In the genomic region with DNA sequence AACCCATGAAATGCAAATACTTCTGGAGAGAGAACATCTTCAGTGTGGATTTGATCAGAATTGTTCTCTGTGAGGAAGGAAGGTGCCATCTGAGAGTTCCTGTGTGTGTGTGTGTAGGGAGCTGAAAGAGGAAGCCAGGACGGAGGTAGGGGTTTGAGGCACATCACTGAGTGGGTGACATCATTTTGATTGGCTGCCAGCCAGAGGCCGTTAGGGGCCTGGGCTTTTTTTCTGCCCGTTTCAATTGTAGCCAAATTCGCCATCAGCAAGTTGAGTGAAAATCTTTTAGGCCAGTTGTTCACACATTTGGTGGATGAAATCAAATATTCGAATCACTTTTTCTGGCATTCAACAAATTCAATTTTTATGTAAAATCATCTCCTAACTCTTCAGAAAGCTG, we compare ENCODE assay signal across 1 cellular context.
TF ChIP-seq lines count a peak whose summit lies in the region.

No MANE protein-coding gene starts in this region.

TF ChIP-seq in GM12878, 131 proteins besides CTCF, POLR2A, EP300 and RAD21 (continued from another document):
- TF ChIP-seq, protein P1, sequence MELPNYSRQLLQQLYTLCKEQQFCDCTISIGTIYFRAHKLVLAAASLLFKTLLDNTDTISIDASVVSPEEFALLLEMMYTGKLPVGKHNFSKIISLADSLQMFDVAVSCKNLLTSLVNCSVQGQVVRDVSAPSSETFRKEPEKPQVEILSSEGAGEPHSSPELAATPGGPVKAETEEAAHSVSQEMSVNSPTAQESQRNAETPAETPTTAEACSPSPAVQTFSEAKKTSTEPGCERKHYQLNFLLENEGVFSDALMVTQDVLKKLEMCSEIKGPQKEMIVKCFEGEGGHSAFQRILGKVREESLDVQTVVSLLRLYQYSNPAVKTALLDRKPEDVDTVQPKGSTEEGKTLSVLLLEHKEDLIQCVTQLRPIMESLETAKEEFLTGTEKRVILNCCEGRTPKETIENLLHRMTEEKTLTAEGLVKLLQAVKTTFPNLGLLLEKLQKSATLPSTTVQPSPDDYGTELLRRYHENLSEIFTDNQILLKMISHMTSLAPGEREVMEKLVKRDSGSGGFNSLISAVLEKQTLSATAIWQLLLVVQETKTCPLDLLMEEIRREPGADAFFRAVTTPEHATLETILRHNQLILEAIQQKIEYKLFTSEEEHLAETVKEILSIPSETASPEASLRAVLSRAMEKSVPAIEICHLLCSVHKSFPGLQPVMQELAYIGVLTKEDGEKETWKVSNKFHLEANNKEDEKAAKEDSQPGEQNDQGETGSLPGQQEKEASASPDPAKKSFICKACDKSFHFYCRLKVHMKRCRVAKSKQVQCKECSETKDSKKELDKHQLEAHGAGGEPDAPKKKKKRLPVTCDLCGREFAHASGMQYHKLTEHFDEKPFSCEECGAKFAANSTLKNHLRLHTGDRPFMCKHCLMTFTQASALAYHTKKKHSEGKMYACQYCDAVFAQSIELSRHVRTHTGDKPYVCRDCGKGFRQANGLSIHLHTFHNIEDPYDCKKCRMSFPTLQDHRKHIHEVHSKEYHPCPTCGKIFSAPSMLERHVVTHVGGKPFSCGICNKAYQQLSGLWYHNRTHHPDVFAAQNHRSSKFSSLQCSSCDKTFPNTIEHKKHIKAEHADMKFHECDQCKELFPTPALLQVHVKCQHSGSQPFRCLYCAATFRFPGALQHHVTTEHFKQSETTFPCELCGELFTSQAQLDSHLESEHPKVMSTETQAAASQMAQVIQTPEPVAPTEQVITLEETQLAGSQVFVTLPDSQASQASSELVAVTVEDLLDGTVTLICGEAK (IDR thresholded peaks at IDR 0.05; ENCODE audit: borderline replicate concordance), result no peak
- peak; percentile 72 for TF ChIP-seq EED (IDR thresholded peaks at IDR 0.05; ENCODE audit: low read depth)
- no peak for TF ChIP-seq NRF1 (conservative IDR thresholded peaks at IDR 0.05; ENCODE audit: low read depth, low read length)
- peak; percentile 58; the same call in 1 of the 2 replicates for TF ChIP-seq CREB1 (IDR thresholded peaks at IDR 0.05; ENCODE audit: low read depth)
- TF ChIP-seq, protein P2, sequence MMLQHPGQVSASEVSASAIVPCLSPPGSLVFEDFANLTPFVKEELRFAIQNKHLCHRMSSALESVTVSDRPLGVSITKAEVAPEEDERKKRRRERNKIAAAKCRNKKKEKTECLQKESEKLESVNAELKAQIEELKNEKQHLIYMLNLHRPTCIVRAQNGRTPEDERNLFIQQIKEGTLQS (IDR thresholded peaks at IDR 0.05; ENCODE audit: borderline replicate concordance, extremely low read depth, low read depth, low read length), result no peak
- no peak for TF ChIP-seq RBBP5 (conservative IDR thresholded peaks at IDR 0.05)
- TF ChIP-seq BCL11A (IDR thresholded peaks at IDR 0.05; ENCODE audit: low read depth, low read length), result 0 out of 2 replicates have a peak, but pooled peaks have one; percentile 12
- 0 out of 4 replicates have a peak, but pooled peaks of 1 of the 2 experiments have one; percentile 49 for TF ChIP-seq IKZF2 (IDR thresholded peaks at IDR 0.05)
- no peak for TF ChIP-seq PAX8 (IDR thresholded peaks at IDR 0.05)
- TF ChIP-seq, protein P3, sequence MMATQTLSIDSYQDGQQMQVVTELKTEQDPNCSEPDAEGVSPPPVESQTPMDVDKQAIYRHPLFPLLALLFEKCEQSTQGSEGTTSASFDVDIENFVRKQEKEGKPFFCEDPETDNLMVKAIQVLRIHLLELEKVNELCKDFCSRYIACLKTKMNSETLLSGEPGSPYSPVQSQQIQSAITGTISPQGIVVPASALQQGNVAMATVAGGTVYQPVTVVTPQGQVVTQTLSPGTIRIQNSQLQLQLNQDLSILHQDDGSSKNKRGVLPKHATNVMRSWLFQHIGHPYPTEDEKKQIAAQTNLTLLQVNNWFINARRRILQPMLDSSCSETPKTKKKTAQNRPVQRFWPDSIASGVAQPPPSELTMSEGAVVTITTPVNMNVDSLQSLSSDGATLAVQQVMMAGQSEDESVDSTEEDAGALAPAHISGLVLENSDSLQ (IDR thresholded peaks at IDR 0.05), result 0 out of 2 replicates have a peak, but pooled peaks have one; percentile 37
- TF ChIP-seq ZNF24 (IDR thresholded peaks at IDR 0.05), result no peak
- TF ChIP-seq NR2C1 (IDR thresholded peaks at IDR 0.05), result no peak
- no peak for TF ChIP-seq IRF4 (IDR thresholded peaks at IDR 0.05; ENCODE audit: low read depth, low read length)
- TF ChIP-seq, protein P4, sequence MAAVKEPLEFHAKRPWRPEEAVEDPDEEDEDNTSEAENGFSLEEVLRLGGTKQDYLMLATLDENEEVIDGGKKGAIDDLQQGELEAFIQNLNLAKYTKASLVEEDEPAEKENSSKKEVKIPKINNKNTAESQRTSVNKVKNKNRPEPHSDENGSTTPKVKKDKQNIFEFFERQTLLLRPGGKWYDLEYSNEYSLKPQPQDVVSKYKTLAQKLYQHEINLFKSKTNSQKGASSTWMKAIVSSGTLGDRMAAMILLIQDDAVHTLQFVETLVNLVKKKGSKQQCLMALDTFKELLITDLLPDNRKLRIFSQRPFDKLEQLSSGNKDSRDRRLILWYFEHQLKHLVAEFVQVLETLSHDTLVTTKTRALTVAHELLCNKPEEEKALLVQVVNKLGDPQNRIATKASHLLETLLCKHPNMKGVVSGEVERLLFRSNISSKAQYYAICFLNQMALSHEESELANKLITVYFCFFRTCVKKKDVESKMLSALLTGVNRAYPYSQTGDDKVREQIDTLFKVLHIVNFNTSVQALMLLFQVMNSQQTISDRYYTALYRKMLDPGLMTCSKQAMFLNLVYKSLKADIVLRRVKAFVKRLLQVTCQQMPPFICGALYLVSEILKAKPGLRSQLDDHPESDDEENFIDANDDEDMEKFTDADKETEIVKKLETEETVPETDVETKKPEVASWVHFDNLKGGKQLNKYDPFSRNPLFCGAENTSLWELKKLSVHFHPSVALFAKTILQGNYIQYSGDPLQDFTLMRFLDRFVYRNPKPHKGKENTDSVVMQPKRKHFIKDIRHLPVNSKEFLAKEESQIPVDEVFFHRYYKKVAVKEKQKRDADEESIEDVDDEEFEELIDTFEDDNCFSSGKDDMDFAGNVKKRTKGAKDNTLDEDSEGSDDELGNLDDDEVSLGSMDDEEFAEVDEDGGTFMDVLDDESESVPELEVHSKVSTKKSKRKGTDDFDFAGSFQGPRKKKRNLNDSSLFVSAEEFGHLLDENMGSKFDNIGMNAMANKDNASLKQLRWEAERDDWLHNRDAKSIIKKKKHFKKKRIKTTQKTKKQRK (IDR thresholded peaks at IDR 0.05; ENCODE audit: low read depth, low read length), result no peak
- TF ChIP-seq ETV6 (conservative IDR thresholded peaks at IDR 0.05 in 1 of 2, IDR thresholded peaks at IDR 0.05 in 1 of 2; ENCODE audit: borderline replicate concordance in 1 of 2, low read depth in 1 of 2), result peak in 1 of 2 experiments; percentile 86; a peak in 2 of 4 replicates
- no peak for TF ChIP-seq POU2F2 (IDR thresholded peaks at IDR 0.05; ENCODE audit: borderline replicate concordance, low read depth, low read length)
- TF ChIP-seq, protein P5, sequence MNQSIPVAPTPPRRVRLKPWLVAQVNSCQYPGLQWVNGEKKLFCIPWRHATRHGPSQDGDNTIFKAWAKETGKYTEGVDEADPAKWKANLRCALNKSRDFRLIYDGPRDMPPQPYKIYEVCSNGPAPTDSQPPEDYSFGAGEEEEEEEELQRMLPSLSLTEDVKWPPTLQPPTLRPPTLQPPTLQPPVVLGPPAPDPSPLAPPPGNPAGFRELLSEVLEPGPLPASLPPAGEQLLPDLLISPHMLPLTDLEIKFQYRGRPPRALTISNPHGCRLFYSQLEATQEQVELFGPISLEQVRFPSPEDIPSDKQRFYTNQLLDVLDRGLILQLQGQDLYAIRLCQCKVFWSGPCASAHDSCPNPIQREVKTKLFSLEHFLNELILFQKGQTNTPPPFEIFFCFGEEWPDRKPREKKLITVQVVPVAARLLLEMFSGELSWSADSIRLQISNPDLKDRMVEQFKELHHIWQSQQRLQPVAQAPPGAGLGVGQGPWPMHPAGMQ (IDR thresholded peaks at IDR 0.05; ENCODE audit: borderline replicate concordance), result no peak
- TF ChIP-seq ATF7 (IDR thresholded peaks at IDR 0.05; ENCODE audit: low read depth), result peak; percentile 88
- TF ChIP-seq SIX5 (IDR thresholded peaks at IDR 0.05; ENCODE audit: low read depth, low read length, severe bottlenecking), result no peak
- 0 out of 3 replicates have a peak, but pooled peaks of 1 of the 2 experiments have one; percentile 17 for TF ChIP-seq EGR1 (IDR thresholded peaks at IDR 0.05; ENCODE audit: borderline replicate concordance in 1 of 2, low read depth in 2 of 2, low read length in 2 of 2)
- no peak for TF ChIP-seq ZNF207 (IDR thresholded peaks at IDR 0.05; ENCODE audit: borderline replicate concordance)
- no peak for TF ChIP-seq GABPA (IDR thresholded peaks at IDR 0.05; ENCODE audit: low read depth)
- TF ChIP-seq CREM (IDR thresholded peaks at IDR 0.05; ENCODE audit: low read depth), result 0 out of 2 replicates have a peak, but pooled peaks have one; percentile 23
- TF ChIP-seq, protein P6, sequence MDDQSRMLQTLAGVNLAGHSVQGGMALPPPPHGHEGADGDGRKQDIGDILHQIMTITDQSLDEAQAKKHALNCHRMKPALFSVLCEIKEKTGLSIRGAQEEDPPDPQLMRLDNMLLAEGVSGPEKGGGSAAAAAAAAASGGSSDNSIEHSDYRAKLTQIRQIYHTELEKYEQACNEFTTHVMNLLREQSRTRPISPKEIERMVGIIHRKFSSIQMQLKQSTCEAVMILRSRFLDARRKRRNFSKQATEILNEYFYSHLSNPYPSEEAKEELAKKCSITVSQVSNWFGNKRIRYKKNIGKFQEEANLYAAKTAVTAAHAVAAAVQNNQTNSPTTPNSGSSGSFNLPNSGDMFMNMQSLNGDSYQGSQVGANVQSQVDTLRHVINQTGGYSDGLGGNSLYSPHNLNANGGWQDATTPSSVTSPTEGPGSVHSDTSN (IDR thresholded peaks at IDR 0.05; ENCODE audit: insufficient replicate concordance, low read depth, low read length), result no peak
- TF ChIP-seq, protein P7, sequence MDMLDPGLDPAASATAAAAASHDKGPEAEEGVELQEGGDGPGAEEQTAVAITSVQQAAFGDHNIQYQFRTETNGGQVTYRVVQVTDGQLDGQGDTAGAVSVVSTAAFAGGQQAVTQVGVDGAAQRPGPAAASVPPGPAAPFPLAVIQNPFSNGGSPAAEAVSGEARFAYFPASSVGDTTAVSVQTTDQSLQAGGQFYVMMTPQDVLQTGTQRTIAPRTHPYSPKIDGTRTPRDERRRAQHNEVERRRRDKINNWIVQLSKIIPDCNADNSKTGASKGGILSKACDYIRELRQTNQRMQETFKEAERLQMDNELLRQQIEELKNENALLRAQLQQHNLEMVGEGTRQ (IDR thresholded peaks at IDR 0.05; ENCODE audit: borderline replicate concordance, low read depth, low read length), result no peak
- no peak for TF ChIP-seq ZNF274 (IDR thresholded peaks at IDR 0.05; ENCODE audit: insufficient read depth, insufficient read length)
- no peak for TF ChIP-seq TAF1 (IDR thresholded peaks at IDR 0.05; ENCODE audit: borderline replicate concordance, low read depth, low read length)
- TF ChIP-seq GATAD2B (conservative IDR thresholded peaks at IDR 0.05; ENCODE audit: low read depth), result no peak
- no peak for TF ChIP-seq ZSCAN29 (IDR thresholded peaks at IDR 0.05)
- TF ChIP-seq, protein P8, sequence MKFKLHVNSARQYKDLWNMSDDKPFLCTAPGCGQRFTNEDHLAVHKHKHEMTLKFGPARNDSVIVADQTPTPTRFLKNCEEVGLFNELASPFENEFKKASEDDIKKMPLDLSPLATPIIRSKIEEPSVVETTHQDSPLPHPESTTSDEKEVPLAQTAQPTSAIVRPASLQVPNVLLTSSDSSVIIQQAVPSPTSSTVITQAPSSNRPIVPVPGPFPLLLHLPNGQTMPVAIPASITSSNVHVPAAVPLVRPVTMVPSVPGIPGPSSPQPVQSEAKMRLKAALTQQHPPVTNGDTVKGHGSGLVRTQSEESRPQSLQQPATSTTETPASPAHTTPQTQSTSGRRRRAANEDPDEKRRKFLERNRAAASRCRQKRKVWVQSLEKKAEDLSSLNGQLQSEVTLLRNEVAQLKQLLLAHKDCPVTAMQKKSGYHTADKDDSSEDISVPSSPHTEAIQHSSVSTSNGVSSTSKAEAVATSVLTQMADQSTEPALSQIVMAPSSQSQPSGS (IDR thresholded peaks at IDR 0.05; ENCODE audit: low read length), result peak; percentile 74
